Comparison of ENCODE assay signal across 8 cellular contexts in the genomic region with DNA sequence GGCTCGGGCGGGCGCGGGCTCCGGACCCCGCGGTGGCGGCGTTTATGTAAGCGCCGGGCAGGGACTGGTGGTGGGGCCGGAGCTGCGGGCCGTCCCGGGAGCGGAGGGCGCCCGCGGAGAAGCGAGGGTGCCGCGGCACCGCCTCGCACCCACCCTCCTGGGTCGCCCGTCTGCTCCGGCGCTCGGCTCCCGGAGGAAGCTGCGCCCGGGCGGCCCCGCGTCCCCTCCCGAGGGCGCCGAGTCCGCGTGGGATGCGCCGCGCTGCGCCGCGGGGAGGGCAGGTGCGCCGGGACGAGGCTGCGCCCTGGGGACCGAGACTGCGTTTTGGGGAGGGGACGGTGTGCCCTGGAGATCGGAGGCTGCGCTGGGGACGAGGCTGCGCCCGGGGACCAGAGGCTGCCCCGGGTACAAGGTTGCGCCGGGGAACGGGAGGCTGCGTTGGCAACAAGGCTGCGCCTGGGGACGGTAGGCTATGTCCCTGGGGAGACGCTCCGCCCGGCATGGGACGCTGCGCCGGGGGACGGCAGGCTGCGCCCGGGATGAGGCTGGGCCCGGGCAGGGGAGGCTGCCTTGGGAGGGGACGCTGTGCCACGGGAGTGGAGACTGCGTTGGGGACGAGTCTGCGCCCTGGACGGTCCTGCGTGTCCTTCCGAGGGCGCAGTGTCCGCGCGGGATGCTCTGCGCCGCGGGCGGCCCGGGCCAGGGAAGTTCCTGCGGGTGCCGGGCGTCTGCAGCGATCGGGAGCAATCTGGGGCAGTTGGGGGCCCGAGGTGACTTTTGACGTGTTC. TPM values are rescaled to one million over a fixed set of nuclear protein-coding genes. Genes with fewer than 3 reads are reported as not detected.
DNase-seq lines count a peak whose midpoint lies in the region; ATAC-seq and TF ChIP-seq lines count a peak whose summit lies in the region.

No MANE protein-coding gene starts in this region.

- H3K36me3 Mint-ChIP-seq in mesothelial cell of epicardium: no peaks in the 10 kb centered on the region

- peak; percentile 11 for ATAC-seq in HG03520 (IDR thresholded peaks at IDR 0.05; ENCODE audit: unreplicated experiment)

- peaks cover 31% of the 10 kb centered on the region for H3K4me1 Mint-ChIP-seq in mesothelial cell of epicardium

- H3K27ac Mint-ChIP-seq in mesothelial cell of epicardium: no peak overlapping the region

- no peaks in the 10 kb centered on the region for H3K27me3 ChIP-seq in WERI-Rb-1 (ENCODE audit: insufficient read depth, low read depth, severe bottlenecking)
- H3K27me3 ChIP-seq in endocrine pancreas (ENCODE audit: control insufficient read depth, insufficient read depth, low read length): no peaks in the 10 kb centered on the region
- no peaks in the 10 kb centered on the region for H3K27me3 ChIP-seq in tibial artery

- H3K27me3 Mint-ChIP-seq in mesothelial cell of epicardium (ENCODE audit: low read depth): no peaks in the 10 kb centered on the region

- no peaks in the 10 kb centered on the region for H3K4me1 ChIP-seq in endocrine pancreas (ENCODE audit: control insufficient read depth, insufficient read depth, low read length)
- peaks cover 0 to 62% (median 46%) of the 10 kb centered on the region in 4 donors for H3K4me1 ChIP-seq in tibial artery

- intact Hi-C loops in tibial artery (cut with DNase I; ENCODE audit: low total_unique reads): no loop called here

- H3K9me3 ChIP-seq in WERI-Rb-1 (ENCODE audit: severe bottlenecking) (no peaks in the 10 kb centered on the region), endocrine pancreas (ENCODE audit: control insufficient read depth, low read length) (no peaks in the 10 kb centered on the region), tibial artery (no peaks in the 10 kb centered on the region)

- peak overlapping the region; percentile 44 for H3K9ac ChIP-seq in endocrine pancreas (ENCODE audit: control insufficient read depth, insufficient read depth, low read length)

- TF ChIP-seq CTCF in GM13977 (IDR thresholded peaks at IDR 0.05; ENCODE audit: extremely low read depth, insufficient read depth, missing control alignments) (no peak), WERI-Rb-1 (IDR thresholded peaks at IDR 0.05; ENCODE audit: low read depth, low read length) (no peak), mesothelial cell of epicardium (IDR thresholded peaks at IDR 0.05; ENCODE audit: unreplicated experiment) (no peak), tibial artery (IDR thresholded peaks at IDR 0.05) (no peak)

- H3K4me3 ChIP-seq in WERI-Rb-1 (ENCODE audit: low read depth, low read length) (peak overlapping the region; percentile 77), endocrine pancreas (ENCODE audit: control insufficient read depth, insufficient read depth, low read length) (peak overlapping the region; percentile 48), tibial artery (peak overlapping the region; percentile 67 to 97)

- H3K9me3 Mint-ChIP-seq in mesothelial cell of epicardium: no peaks in the 10 kb centered on the region

- in situ Hi-C loops in GM13977 (cut with MboI; ENCODE audit: low pct_unique_long_range_greater_than_20kb, low sequenced_read_pairs, unreplicated experiment): no loop called here

- DNase-seq in GM13977 (ENCODE audit: low spot score): peak; percentile 49
- peak; percentile 48 for DNase-seq in WERI-Rb-1
- DNase-seq in mesothelial cell of epicardium (ENCODE audit: low spot score in 2 of 2, unreplicated experiment in 2 of 2): peak in 1 of 2 experiments; percentile 61
- DNase-seq in tibial artery: no peak
- no peak for DNase-seq in MV-4-11 (lab: John Stamatoyannopoulos, UW)
- DNase-seq in GOT3 (lab: John Stamatoyannopoulos, UW): no peak

- 0 out of 2 replicates have a peak overlapping the region, but pooled peaks have one; percentile 18 for H3K27ac ChIP-seq in WERI-Rb-1
- H3K27ac ChIP-seq in tibial artery: peak overlapping the region; percentile 95

- H3K4me3 Mint-ChIP-seq in mesothelial cell of epicardium: peak overlapping the region; percentile 75

- H3K36me3 ChIP-seq in WERI-Rb-1 (0 out of 2 replicates have a peak, but pooled peaks cover 2% of the 10 kb centered on the region), endocrine pancreas (ENCODE audit: control insufficient read depth, insufficient read depth, low read length) (no peaks in the 10 kb centered on the region), tibial artery (peaks cover 0 to 6% (median 0%) of the 10 kb centered on the region in 3 donors)

RNA-seq across cellular contexts. Expression of a gene that starts 0.6 kb away (rescaled TPM):
- total RNA-seq in mesothelial cell of epicardium: 22.7 to 27.9 TPM (median 26.5 TPM) in 3 replicates

Comparison
In these comparisons a context has a peak if more than half of its experiments do, and no peak if none do; other contexts are left out.
1. DNase-seq: peak in GM13977 (single experiment) and WERI-Rb-1 (single experiment); none in tibial artery (0 of 2), MV-4-11 (single experiment) and GOT3 (single experiment).
2. Peak in every context shown above with its lines, with median percentiles within 50 percentile points of each other: H3K4me3 ChIP-seq.